35 cellular contexts compared by ENCODE assay signal in genomic region chr6:110574817-110575216, GRCh38.
DNase-seq lines count a peak whose midpoint lies in the region; ATAC-seq, FAIRE-seq and TF ChIP-seq lines count a peak whose summit lies in the region.
"Had no signal": no experiment of that assay in that cellular context is flagged by ENCODE, and none has a peak within 500 bp of the region (broad histone marks: within the 10 kb centered on the region; RNA-seq: fewer than 3 reads in every experiment).

No MANE protein-coding gene starts in this region.

- H3K27ac ChIP-seq in GM12878 (ENCODE audit: control insufficient read depth, insufficient read depth) (no peak overlapping the region), K562 (ENCODE audit: extremely low read depth, low read depth, low read length) (no peak overlapping the region), mesendoderm (ENCODE audit: low read depth, low read length) (no peak overlapping the region), neuronal stem cell (replicated peaks; ENCODE audit: low read length) (no peak overlapping the region)
- H3K27ac ChIP-seq: 22Rv1; A549; BLaER1; BLaER1 treated with 17β-estradiol and CSF1 and Interleukin-3, amounts not matched to agents 10 nM and 100 nM; C4-2B had no signal

- H4K91ac ChIP-seq in neuronal stem cell (ENCODE audit: low read depth, low read length, poor library complexity): no peak overlapping the region

- H3K4me3 ChIP-seq in GM12878: no peak overlapping the region
- H3K4me3 ChIP-seq in K562: no peak overlapping the region
- no peak overlapping the region for H3K4me3 ChIP-seq in mesendoderm (ENCODE audit: low read length)
- H3K4me3 ChIP-seq in neuronal stem cell (ENCODE audit: low read length in 2 of 2): no peak overlapping the region
- H3K4me3 ChIP-seq: A549; BLaER1; BLaER1 treated with 17β-estradiol and CSF1 and Interleukin-3, amounts not matched to agents 10 nM and 100 nM had no signal

- in situ Hi-C loops in GM12878 (cut with MboI): no loop called here
- in situ Hi-C loops in K562 (cut with MboI): no loop called here

- H3K79me2 ChIP-seq in GM12878 (ENCODE audit: control insufficient read depth, insufficient read depth, low read length) (no peaks in the 10 kb centered on the region), K562 (ENCODE audit: control insufficient read depth, insufficient read depth, low read length) (no peaks in the 10 kb centered on the region), mesendoderm (ENCODE audit: control insufficient read depth, insufficient read depth, low read length) (no peaks in the 10 kb centered on the region)

- DNase-seq in GM12878 (ENCODE audit: low read depth, low spot score): no peak
- no peak for DNase-seq in K562 (ENCODE audit: extremely low read depth in 1 of 4, low spot score in 3 of 4)
- peak; percentile 10 for DNase-seq in mesendoderm
- DNase-seq in neuronal stem cell (ENCODE audit: low spot score): no peak
- no peak for DNase-seq in middle frontal gyrus (ENCODE audit: extremely low spot score, low spot score)
- no peak for DNase-seq in stimulated activated CD4-positive, alpha-beta T cell treated with anti-CD3 and anti-CD28 coated beads, Interleukin-1b, Interleukin-23, amount 100 ng/mL, for 48 hours
- DNase-seq: 8988T; ACHN; AML-193; BE2C; C1 segment of cervical spinal cord; Caco-2; Calu3; CD4-positive, alpha-beta memory T cell; CD4-positive, alpha-beta T cell; CD4-positive, CD25-positive, alpha-beta regulatory T cell; CD8-positive, alpha-beta memory T cell; CD8-positive, alpha-beta T cell; COR-L47; DMS 273 treated with DMSO at 0.1 percent for 48 hours; DMS153; DMS53; DMS79; DMS79 treated with DMSO at 0.1 percent for 48 hours; DND-41; EL had no signal

- no peak for TF ChIP-seq POLR2A in GM12878 (IDR thresholded peaks at IDR 0.05; ENCODE audit: low read depth, low read length)
- TF ChIP-seq POLR2A in K562 (conservative IDR thresholded peaks at IDR 0.05): no peak

- H4K20me1 ChIP-seq in GM12878 (ENCODE audit: control insufficient read depth, insufficient read depth) (no peaks in the 10 kb centered on the region), K562 (replicated peaks; ENCODE audit: control insufficient read depth, insufficient read depth, low read length) (no peaks in the 10 kb centered on the region)
- H4K20me1 ChIP-seq: BLaER1; BLaER1 treated with 17β-estradiol and CSF1 and Interleukin-3, amounts not matched to agents 10 nM and 100 nM had no signal

- H3K18ac ChIP-seq in mesendoderm (ENCODE audit: low read length) (no peak overlapping the region), neuronal stem cell (ENCODE audit: low read length) (no peak overlapping the region)

- no peak for FAIRE-seq in GM12878 (lab: Jason Lieb, UNC)
- no peak for FAIRE-seq in K562 (lab: Jason Lieb, UNC)
- FAIRE-seq: A204.1, A549, D721Med had no signal

- RAD21 ChIA-PET in GM12878 (lab: Charles Lee; ENCODE audit: unreplicated experiment): no interaction called here

- no peak overlapping the region for H3K14ac ChIP-seq in neuronal stem cell (ENCODE audit: low read length)

- ATAC-seq in GM12878 (no peak), K562 (no peak), GM19452 (IDR thresholded peaks at IDR 0.05; ENCODE audit: unreplicated experiment) (no peak), HG03139 (IDR thresholded peaks at IDR 0.05; ENCODE audit: unreplicated experiment) (no peak)
- ATAC-seq: A549; CD8-positive, alpha-beta T cell had no signal

- H3K4me2 ChIP-seq in GM12878 (ENCODE audit: control insufficient read depth, insufficient read depth): no peak overlapping the region
- H3K4me2 ChIP-seq in K562 (ENCODE audit: insufficient read depth, low read length): no peak overlapping the region
- no peak overlapping the region for H3K4me2 ChIP-seq in mesendoderm (ENCODE audit: low read length)
- no peak overlapping the region for H3K4me2 ChIP-seq in neuronal stem cell (ENCODE audit: insufficient read depth, low read length, poor library complexity, severe bottlenecking)
- H3K4me2 ChIP-seq: A549; BLaER1; BLaER1 treated with 17β-estradiol and CSF1 and Interleukin-3, amounts not matched to agents 10 nM and 100 nM had no signal

- H2BK15ac ChIP-seq in mesendoderm (replicated peaks; ENCODE audit: low read depth) (no peak overlapping the region), neuronal stem cell (ENCODE audit: low read length) (no peak overlapping the region)

- H3K23ac ChIP-seq in mesendoderm (ENCODE audit: low read length) (no peak overlapping the region), neuronal stem cell (ENCODE audit: low read depth, low read length, poor library complexity) (no peak overlapping the region)

- H2BK5ac ChIP-seq in mesendoderm (ENCODE audit: low read length) (no peak overlapping the region), neuronal stem cell (ENCODE audit: low read length) (no peak overlapping the region)

- H2AK5ac ChIP-seq in mesendoderm (ENCODE audit: low read length): no peak overlapping the region
- H2AK5ac ChIP-seq in neuronal stem cell (ENCODE audit: low read depth, low read length): no peak overlapping the region

- H3K36me3 ChIP-seq in GM12878 (ENCODE audit: control insufficient read depth in 2 of 2, insufficient read depth in 2 of 2, low read length in 1 of 2): no peaks in the 10 kb centered on the region
- H3K36me3 ChIP-seq in K562 (ENCODE audit: control insufficient read depth, insufficient read depth, low read length): no peaks in the 10 kb centered on the region
- no peaks in the 10 kb centered on the region for H3K36me3 ChIP-seq in mesendoderm (ENCODE audit: control insufficient read depth, insufficient read depth, low read length)
- H3K36me3 ChIP-seq in neuronal stem cell (replicated peaks in 1 of 2; ENCODE audit: control insufficient read depth in 2 of 2, insufficient read depth in 2 of 2, low read length in 2 of 2): no peaks in the 10 kb centered on the region
- H3K36me3 ChIP-seq: BE2C; BLaER1; BLaER1 treated with 17β-estradiol and CSF1 and Interleukin-3, amounts not matched to agents 10 nM and 100 nM had no signal

- CTCF ChIA-PET in GM12878 (lab: Yijun Ruan, JAX) (interaction anchor here (0.6 to 0.8 kb wide), 2 partner anchors 25 to 123 kb away, joined by 3 read pairs; no protein-coding TSS in a partner anchor), K562 (lab: Yijun Ruan, JAX; ENCODE audit: low intra/inter-chr PET ratio) (no interaction called here)

- H2BK120ac ChIP-seq in mesendoderm (ENCODE audit: low read depth, low read length) (no peak overlapping the region), neuronal stem cell (ENCODE audit: low read depth, low read length) (no peak overlapping the region)

- H3K56ac ChIP-seq in mesendoderm (ENCODE audit: low read length): no peak overlapping the region

- no peaks in the 10 kb centered on the region for H3K9me1 ChIP-seq in K562 (ENCODE audit: control insufficient read depth, insufficient read depth, low read length)

- H3K4ac ChIP-seq in mesendoderm (ENCODE audit: low read depth, low read length) (no peak overlapping the region), neuronal stem cell (ENCODE audit: low read length) (no peak overlapping the region)

- intact Hi-C loops in GM12878 (cut with micrococcal nuclease; ENCODE audit: unreplicated experiment) (no loop called here), K562 (cut with micrococcal nuclease) (no loop called here)

- TF ChIP-seq EP300 in GM12878 (IDR thresholded peaks at IDR 0.05; ENCODE audit: borderline replicate concordance in 1 of 2, control insufficient read depth in 1 of 2, low read depth in 2 of 2, low read length in 2 of 2) (no peak), K562 (IDR thresholded peaks at IDR 0.05; ENCODE audit: low read length) (no peak)

- 55% methylated on average over 3 of the region's 3 CpGs for WGBS in GM12878 (ENCODE audit: insufficient coverage, insufficient replicate concordance, low lambda C conversion rate, missing lambda C conversion rate)
- WGBS in K562 (ENCODE audit: insufficient coverage, low coverage, missing lambda C conversion rate): 3% methylated on average over 3 of the region's 3 CpGs
- no CpG with 5 or more reads among the region's 3 CpGs for WGBS in mesendoderm (ENCODE audit: extremely low coverage, insufficient coverage, low lambda C conversion rate)
- WGBS in neuronal stem cell (ENCODE audit: extremely low coverage in 2 of 2, insufficient read length in 2 of 2, insufficient replicate concordance in 1 of 2), 2 donors: no CpG with 5 or more reads among the region's 3 CpGs

- POLR2A ChIA-PET in GM12878 (lab: Charles Lee) (no interaction called here), K562 (lab: Yijun Ruan, JAX) (interaction anchor here (1.1 kb wide), 1 partner anchor 13 kb away, joined by 5 read pairs; no protein-coding TSS in a partner anchor)

- H2BK12ac ChIP-seq in neuronal stem cell (ENCODE audit: low read length): no peak overlapping the region

- H4K8ac ChIP-seq in mesendoderm (ENCODE audit: low read depth, low read length) (no peak overlapping the region), neuronal stem cell (ENCODE audit: low read depth, low read length) (no peak overlapping the region)

- H3K9ac ChIP-seq in GM12878 (ENCODE audit: control insufficient read depth, insufficient read depth, low read length) (no peak overlapping the region), K562 (ENCODE audit: insufficient read depth in 1 of 2, low read depth in 2 of 2, low read length in 2 of 2) (no peak overlapping the region), mesendoderm (ENCODE audit: low read length) (no peak overlapping the region), neuronal stem cell (ENCODE audit: low read depth, low read length, poor library complexity) (no peak overlapping the region)
- H3K9ac ChIP-seq: BLaER1; BLaER1 treated with 17β-estradiol and CSF1 and Interleukin-3, amounts not matched to agents 10 nM and 100 nM had no signal

- H2AFZ ChIP-seq in GM12878 (ENCODE audit: control insufficient read depth, low read depth, low read length): no peak overlapping the region
- H2AFZ ChIP-seq in K562 (ENCODE audit: low read depth, low read length): no peak overlapping the region
- H2AFZ ChIP-seq in neuronal stem cell (ENCODE audit: low read length): peak overlapping the region; percentile 35

- no peak overlapping the region for H4K5ac ChIP-seq in mesendoderm (ENCODE audit: low read length)

- TF ChIP-seq RAD21 in GM12878 (IDR thresholded peaks at IDR 0.05; ENCODE audit: insufficient read depth, low read depth, low read length) (no peak), K562 (CRISPR knock-in tag; conservative IDR thresholded peaks at IDR 0.05 in 1 of 2, IDR thresholded peaks at IDR 0.05 in 1 of 2) (no peak)

- TF ChIP-seq CTCF in GM12878 (IDR thresholded peaks at IDR 0.05 in 2 of 3, conservative IDR thresholded peaks at IDR 0.05 in 1 of 3; ENCODE audit: control insufficient read depth in 2 of 3, extremely low read depth in 1 of 3, insufficient read depth in 1 of 3, low read depth in 3 of 3, low read length in 3 of 3) (no peak), K562 (IDR thresholded peaks at IDR 0.05 in 2 of 3, conservative IDR thresholded peaks at IDR 0.05 in 1 of 3; ENCODE audit: insufficient read depth in 2 of 3, low read depth in 1 of 3, low read length in 3 of 3) (no peak)

- H3K9me3 ChIP-seq in GM12878 (replicated peaks; ENCODE audit: control insufficient read depth, insufficient read depth, low read length): no peaks in the 10 kb centered on the region
- H3K9me3 ChIP-seq in K562 (replicated peaks; ENCODE audit: control insufficient read depth, insufficient read depth, low read depth, low read length): no peaks in the 10 kb centered on the region
- no peaks in the 10 kb centered on the region for H3K9me3 ChIP-seq in neuronal stem cell (replicated peaks in 1 of 2; ENCODE audit: control insufficient read depth in 2 of 2, insufficient read depth in 1 of 2, low read depth in 1 of 2, low read length in 2 of 2)
- H3K9me3 ChIP-seq: A549; BE2C; BLaER1; BLaER1 treated with 17β-estradiol and CSF1 and Interleukin-3, amounts not matched to agents 10 nM and 100 nM; Caco-2 had no signal

- BruUV-seq in GM12878 (replicated peaks; lab: Mats Ljungman, UMichigan) (no TSS peak), K562 (replicated peaks; lab: Mats Ljungman, UMichigan) (no TSS peak)

- H3K4me1 ChIP-seq in GM12878 (ENCODE audit: control insufficient read depth, insufficient read depth, low read length) (no peaks in the 10 kb centered on the region), K562 (replicated peaks in 1 of 2; ENCODE audit: control insufficient read depth in 2 of 2, insufficient read depth in 2 of 2, low read length in 2 of 2) (no peaks in the 10 kb centered on the region), mesendoderm (ENCODE audit: control insufficient read depth, low read depth, low read length) (no peaks in the 10 kb centered on the region), neuronal stem cell (ENCODE audit: control insufficient read depth in 2 of 2, insufficient read depth in 1 of 2, low read depth in 1 of 2, low read length in 2 of 2) (no peaks in the 10 kb centered on the region)
- H3K4me1 ChIP-seq: A549, BE2C, Caco-2 had no signal

- H3K27me3 ChIP-seq in GM12878 (replicated peaks in 1 of 2; ENCODE audit: control insufficient read depth in 2 of 2, insufficient read depth in 2 of 2, low read length in 1 of 2) (no peaks in the 10 kb centered on the region), K562 (ENCODE audit: control insufficient read depth in 2 of 2, insufficient read depth in 2 of 2, low read length in 2 of 2) (peaks cover 2 to 4% of the 10 kb centered on the region in 2 experiments; a peak in 3 of 5 replicates), mesendoderm (ENCODE audit: insufficient read depth, low read length, poor library complexity) (no peaks in the 10 kb centered on the region), neuronal stem cell (ENCODE audit: control insufficient read depth in 3 of 3, insufficient read depth in 3 of 3, low read depth in 1 of 3, low read length in 3 of 3) (no peaks in the 10 kb centered on the region)
- H3K27me3 ChIP-seq: BE2C; BLaER1; BLaER1 treated with 17β-estradiol and CSF1 and Interleukin-3, amounts not matched to agents 10 nM and 100 nM had no signal

- no peaks in the 10 kb centered on the region for H3K79me1 ChIP-seq in mesendoderm (ENCODE audit: low read length)
- H3K79me1 ChIP-seq in neuronal stem cell (ENCODE audit: low read depth, low read length): no peaks in the 10 kb centered on the region

- SMC1A ChIA-PET in GM12878 (lab: Charles Lee; ENCODE audit: uncharacterized antibody, unreplicated experiment): no interaction called here

Comparison
In these comparisons a context has a peak if more than half of its experiments do, and no peak if none do; other contexts are left out.
1. Of the 99 proteins assayed by ChIP-seq in both K562 and GM12878: peak only in K562: BACH1, CUX1 and NFXL1; only in GM12878: none; in both: ZNF592; in neither: 94; mixed calls (peak in some experiments, not most) for 1.